18 cellular contexts compared by ENCODE assay signal in genomic region chr19:6292006-6292405, GRCh38. TPM values are rescaled to one million over a fixed set of nuclear protein-coding genes. Genes with fewer than 3 reads are reported as not detected.
DNase-seq lines count a peak whose midpoint lies in the region; ATAC-seq, FAIRE-seq and TF ChIP-seq lines count a peak whose summit lies in the region.
"Had no signal": no experiment of that assay in that cellular context is flagged by ENCODE, and none has a peak within 500 bp of the region (broad histone marks: within the 10 kb centered on the region; RNA-seq: fewer than 3 reads in every experiment).

No MANE protein-coding gene starts in this region.

- BruUV-seq in GM12878 (replicated peaks; lab: Mats Ljungman, UMichigan), result no TSS peak

- POLR2A ChIA-PET in GM12878 (lab: Charles Lee), result no interaction called here

- no peak for TF ChIP-seq EP300 in GM12878 (IDR thresholded peaks at IDR 0.05; ENCODE audit: borderline replicate concordance in 1 of 2, control insufficient read depth in 1 of 2, low read depth in 2 of 2, low read length in 2 of 2)

- ATAC-seq in GM12878, result no peak
- ATAC-seq: Right ventricle myocardium inferior had no signal

- FAIRE-seq in GM12878 (lab: Jason Lieb, UNC) (no peak), GM12891 (lab: Jason Lieb, UNC) (no peak)

- no peaks in the 10 kb centered on the region for H4K20me1 ChIP-seq in Karpas-422 (ENCODE audit: insufficient read depth, low read depth, low read length)
- no peaks in the 10 kb centered on the region for H4K20me1 ChIP-seq in GM12878 (ENCODE audit: control insufficient read depth, insufficient read depth)
- H4K20me1 ChIP-seq: BLaER1 treated with 17β-estradiol and CSF1 and Interleukin-3, amounts not matched to agents 10 nM and 100 nM had no signal

- no peaks in the 10 kb centered on the region; the same call in 1 of the 2 replicates for H3K36me3 ChIP-seq in Karpas-422 (ENCODE audit: insufficient read depth, low read length)
- H3K36me3 ChIP-seq in GM12878 (ENCODE audit: control insufficient read depth in 2 of 2, insufficient read depth in 2 of 2, low read length in 1 of 2), result no peaks in the 10 kb centered on the region
- no peaks in the 10 kb centered on the region for H3K36me3 ChIP-seq in liver (ENCODE audit: control insufficient read depth in 4 of 4, insufficient read depth in 3 of 4, low read depth in 1 of 4, low read length in 3 of 4)
- H3K36me3 ChIP-seq in Peyer's patch, result no peaks in the 10 kb centered on the region

- H3K4me1 ChIP-seq in Karpas-422 (ENCODE audit: low read length) (no peaks in the 10 kb centered on the region), GM12878 (ENCODE audit: control insufficient read depth, insufficient read depth, low read length) (no peaks in the 10 kb centered on the region), liver (ENCODE audit: control insufficient read depth in 4 of 4, insufficient read depth in 4 of 4, low read length in 3 of 4) (no peaks in the 10 kb centered on the region), Peyer's patch (no peaks in the 10 kb centered on the region)

- H3K9me3 ChIP-seq in Karpas-422 (ENCODE audit: low read length), result peaks cover 24% of the 10 kb centered on the region
- H3K9me3 ChIP-seq in GM12878 (replicated peaks; ENCODE audit: control insufficient read depth, insufficient read depth, low read length), result peaks cover 26% of the 10 kb centered on the region; the same call in 2 of the 3 replicates
- peaks cover 21 to 42% (median 29%) of the 10 kb centered on the region in 4 donors for H3K9me3 ChIP-seq in liver (ENCODE audit: control insufficient read depth in 4 of 4, low read length in 3 of 4)
- peaks cover 0 to 59% (median 29%) of the 10 kb centered on the region in 4 donors for H3K9me3 ChIP-seq in Peyer's patch

- RAD21 ChIA-PET in GM12878 (lab: Charles Lee; ENCODE audit: unreplicated experiment), result no interaction called here

- intact Hi-C loops in GM12878 (cut with micrococcal nuclease; ENCODE audit: unreplicated experiment), result no loop called here

- TF ChIP-seq CTCF in GM12878 (IDR thresholded peaks at IDR 0.05 in 2 of 3, conservative IDR thresholded peaks at IDR 0.05 in 1 of 3; ENCODE audit: control insufficient read depth in 2 of 3, extremely low read depth in 1 of 3, insufficient read depth in 1 of 3, low read depth in 3 of 3, low read length in 3 of 3), result no peak
- no peak for TF ChIP-seq CTCF in liver (IDR thresholded peaks at IDR 0.05; ENCODE audit: low read depth, low read length, missing input control)
- TF ChIP-seq CTCF in Peyer's patch (IDR thresholded peaks at IDR 0.05), result no peak

- H3K9me2 ChIP-seq in Karpas-422 (replicated peaks; ENCODE audit: insufficient read depth, low read length), result no peaks in the 10 kb centered on the region

- H3K79me2 ChIP-seq in Karpas-422 (ENCODE audit: low read length) (no peaks in the 10 kb centered on the region), GM12878 (ENCODE audit: control insufficient read depth, insufficient read depth, low read length) (no peaks in the 10 kb centered on the region)

- 47% methylated on average over 4 of the region's 4 CpGs for WGBS in GM12878 (ENCODE audit: insufficient coverage, insufficient replicate concordance, low lambda C conversion rate, missing lambda C conversion rate)
- 60% methylated on average over 4 of the region's 4 CpGs for WGBS in liver

- H3K9ac ChIP-seq in Karpas-422 (ENCODE audit: low read length) (no peak overlapping the region), GM12878 (ENCODE audit: control insufficient read depth, insufficient read depth, low read length) (no peak overlapping the region), liver (ENCODE audit: low read depth in 1 of 2, low read length in 2 of 2) (no peak overlapping the region)
- H3K9ac ChIP-seq: BLaER1 treated with 17β-estradiol and CSF1 and Interleukin-3, amounts not matched to agents 10 nM and 100 nM had no signal

- in situ Hi-C loops in GM12878 (cut with MboI), result no loop called here

- H3K4me3 ChIP-seq in Karpas-422 (ENCODE audit: low read length) (no peak overlapping the region), GM12878 (no peak overlapping the region), liver (ENCODE audit: low read depth in 1 of 3, low read length in 3 of 3) (peak overlapping the region in 2 of 3 donors; percentile 14 to 21), Peyer's patch (no peak overlapping the region)
- H3K4me3 ChIP-seq: PC-9, SK-N-MC had no signal

- H3K27me3 ChIP-seq in Karpas-422 (ENCODE audit: low read length), result no peaks in the 10 kb centered on the region
- no peaks in the 10 kb centered on the region for H3K27me3 ChIP-seq in GM12878 (replicated peaks in 1 of 2; ENCODE audit: control insufficient read depth in 2 of 2, insufficient read depth in 2 of 2, low read length in 1 of 2)
- H3K27me3 ChIP-seq in liver (ENCODE audit: control insufficient read depth in 4 of 4, insufficient read depth in 4 of 4, low read length in 3 of 4), result no peaks in the 10 kb centered on the region
- H3K27me3 ChIP-seq in Peyer's patch, result no peaks in the 10 kb centered on the region

- TF ChIP-seq RAD21 in GM12878 (IDR thresholded peaks at IDR 0.05; ENCODE audit: insufficient read depth, low read depth, low read length), result no peak
- no peak for TF ChIP-seq RAD21 in liver (IDR thresholded peaks at IDR 0.05)

- no peak overlapping the region for H3K4me2 ChIP-seq in Karpas-422 (ENCODE audit: low read depth, low read length, poor library complexity, severe bottlenecking)
- H3K4me2 ChIP-seq in GM12878 (ENCODE audit: control insufficient read depth, insufficient read depth), result no peak overlapping the region
- H3K4me2 ChIP-seq: BLaER1 treated with 17β-estradiol and CSF1 and Interleukin-3, amounts not matched to agents 10 nM and 100 nM; PC-9 had no signal

- TF ChIP-seq POLR2A in GM12878 (IDR thresholded peaks at IDR 0.05; ENCODE audit: low read depth, low read length) (no peak), Peyer's patch (IDR thresholded peaks at IDR 0.05) (no peak), GM12891 (IDR thresholded peaks at IDR 0.05; ENCODE audit: low read depth, low read length) (no peak)

- H2AFZ ChIP-seq in Karpas-422 (ENCODE audit: low read length) (no peak overlapping the region), GM12878 (ENCODE audit: control insufficient read depth, low read depth, low read length) (no peak overlapping the region)
- H2AFZ ChIP-seq: PC-9 had no signal

- SMC1A ChIA-PET in GM12878 (lab: Charles Lee; ENCODE audit: uncharacterized antibody, unreplicated experiment), result no interaction called here

- DNase-seq in DMS53 (lab: John Stamatoyannopoulos, UW) (peak; percentile 41), DMS53 treated with DMSO at 0.1 percent for 48 hours (lab: John Stamatoyannopoulos, UW; ENCODE audit: unreplicated experiment) (no peak), Karpas-422 (peak; percentile 45), GM12878 (ENCODE audit: low read depth, low spot score) (no peak), Peyer's patch (no peak), GM12891 (ENCODE audit: insufficient read length, low spot score) (no peak), NOMO-1 (lab: John Stamatoyannopoulos, UW; ENCODE audit: unreplicated experiment in 2 of 2) (no peak)
- DNase-seq: 8988T; MM.1S; NCI-H2029; NCI-H524; NK-92 treated with Interleukin-12 subunit alpha and Interleukin-12 subunit beta, amount 100 ng/mL, for 24 hours; PC-9 had no signal

- H3K27ac ChIP-seq in Karpas-422 (ENCODE audit: low read length) (no peak overlapping the region), GM12878 (ENCODE audit: control insufficient read depth, insufficient read depth) (no peak overlapping the region), liver (ENCODE audit: low read depth in 1 of 2, low read length in 2 of 2) (no peak overlapping the region), Peyer's patch (no peak overlapping the region)
- H3K27ac ChIP-seq: BLaER1 treated with 17β-estradiol and CSF1 and Interleukin-3, amounts not matched to agents 10 nM and 100 nM; PC-9; SK-N-MC had no signal

- CTCF ChIA-PET in GM12878 (lab: Yijun Ruan, JAX), result no interaction called here

RNA-seq across cellular contexts. Expression of gene MLLT1, which starts 12.2 kb away (rescaled TPM):
- 9.3 and 19.5 TPM in 2 replicates for total RNA-seq in Karpas-422 (2014; rRNA removed; shearing (Covaris generic); ENCODE audit: low replicate concordance)
- total RNA-seq in GM12878 (2013; cell fraction: nucleolus; rRNA removed), result 9.0 and 12.3 TPM in 2 replicates
- total RNA-seq in GM12878 (2014; rRNA removed) (8.3 and 9.3 TPM in 2 replicates), GM12878 (2014; rRNA removed; fragmentation: Illumina TruSeq; extraction: Trizol) (8.2 and 11.4 TPM in 2 replicates), GM12878 (2021) (58.4 and 61.1 TPM in 2 replicates), liver (1 to 10 TPM; 2.1 to 6.9 TPM), Peyer's patch (10 to 100 TPM in 3 of 4 donors, 1 to 10 TPM in 1; 9.5 to 24.8 (median 19.3) TPM)
- polyA plus RNA-seq in GM12878 (2011; ENCODE audit: low read depth), result 4.9 TPM
- polyA plus RNA-seq in GM12878 (2011; rRNA removed) (4.5 and 8.7 TPM in 2 replicates), GM12878 (2014; fragmentation: Illumina TruSeq; extraction: Trizol) (5.3 and 12.8 TPM in 2 replicates), GM12878 (2014; fragmentation: Nextera tagmentation; extraction: Ambion mirVana) (under 1 TPM; 0.16 to 0.88 TPM), GM12878 (2014; rRNA removed) (27.5 and 34.4 TPM in 2 replicates), GM12878 (2016; fragmentation: Nextera tagmentation; extraction: Ambion mirVana) (1 to 10 TPM; 6.5 to 7.4 TPM), liver (10 to 100 TPM in 1 of 2 donors, 1 to 10 TPM in 1; 7.7 to 15.6 TPM)
- polyA plus RNA-seq in GM12878 (2011; cell fraction: cytosol; rRNA removed), result 10.8 and 17.2 TPM in 2 replicates
- polyA plus RNA-seq in GM12878 (2011; cell fraction: nucleus; rRNA removed), result 66.5 and 83.5 TPM in 2 replicates
- polyA plus RNA-seq in GM12878 (2012), result 19.8 and 21.5 TPM in 2 replicates
- 7.2 and 18.0 TPM in 2 replicates for polyA minus RNA-seq in GM12878 (2011; rRNA and poly(A)+ RNA removed)
- 14.8 and 19.0 TPM in 2 replicates for polyA minus RNA-seq in GM12878 (2011; cell fraction: cytosol; rRNA and poly(A)+ RNA removed)
- 5.2 and 13.0 TPM in 2 replicates for polyA minus RNA-seq in GM12878 (2011; cell fraction: nucleus; rRNA and poly(A)+ RNA removed)
- 13.6 TPM for polyA plus RNA-seq in GM12891 (2012; ENCODE audit: low read depth, missing spikeins)

RNA-seq across cellular contexts. Expression of gene ACER1, which starts 41.4 kb away (rescaled TPM):
- not detected in 2 replicates for total RNA-seq in Karpas-422 (2014; rRNA removed; shearing (Covaris generic); ENCODE audit: low replicate concordance)
- not detected in 2 replicates for total RNA-seq in GM12878 (2013; cell fraction: nucleolus; rRNA removed)
- not detected in 2 replicates for total RNA-seq in GM12878 (2014; rRNA removed)
- not detected in 2 replicates for total RNA-seq in GM12878 (2014; rRNA removed; fragmentation: Illumina TruSeq; extraction: Trizol)
- total RNA-seq in GM12878 (2021), result not detected in 2 replicates
- not detected for polyA plus RNA-seq in GM12878 (2011; ENCODE audit: low read depth)
- not detected in 2 replicates for polyA plus RNA-seq in GM12878 (2011; rRNA removed)
- polyA plus RNA-seq in GM12878 (2011; cell fraction: cytosol; rRNA removed), result 0.03 and 0.07 TPM in 2 replicates
- polyA plus RNA-seq in GM12878 (2011; cell fraction: nucleus; rRNA removed), result not detected in 2 replicates
- polyA plus RNA-seq in GM12878 (2012), result not detected in 2 replicates
- polyA plus RNA-seq in GM12878 (2014; fragmentation: Illumina TruSeq; extraction: Trizol), result not detected in 2 replicates
- polyA plus RNA-seq in GM12878 (2014; fragmentation: Nextera tagmentation; extraction: Ambion mirVana), result not detected
- polyA plus RNA-seq in GM12878 (2014; rRNA removed), result not detected in 2 replicates
- not detected for polyA plus RNA-seq in GM12878 (2016; fragmentation: Nextera tagmentation; extraction: Ambion mirVana)
- not detected in 2 replicates for polyA minus RNA-seq in GM12878 (2011; rRNA and poly(A)+ RNA removed)
- not detected in 2 replicates for polyA minus RNA-seq in GM12878 (2011; cell fraction: cytosol; rRNA and poly(A)+ RNA removed)
- not detected in 2 replicates for polyA minus RNA-seq in GM12878 (2011; cell fraction: nucleus; rRNA and poly(A)+ RNA removed)
- not detected for total RNA-seq in liver
- polyA plus RNA-seq in liver, result under 1 TPM in 1 of 2 donors, not detected in 1; 0.07 TPM
- total RNA-seq in Peyer's patch, result under 1 TPM in 1 of 4 donors, not detected in 3; 0.67 TPM
- polyA plus RNA-seq in GM12891 (2012; ENCODE audit: low read depth, missing spikeins), result 0.08 TPM
- total RNA-seq: G401, PC-9, Right ventricle myocardium inferior had no signal

Comparison
In these comparisons a context has a peak if more than half of its experiments do, and no peak if none do; other contexts are left out.
1. DNase-seq: peak in DMS53 (single experiment) and Karpas-422 (single experiment); none in DMS53 treated with DMSO at 0.1 percent for 48 hours (single experiment), GM12878 (single experiment), Peyer's patch (0 of 3), GM12891 (single experiment) and NOMO-1 (0 of 2).
2. H3K4me3 ChIP-seq: peak in liver (2 of 3); none in Karpas-422 (single experiment), GM12878 (single experiment) and Peyer's patch (0 of 4).